Comparison of ENCODE assay signal across 1 cellular context in the genomic region with DNA sequence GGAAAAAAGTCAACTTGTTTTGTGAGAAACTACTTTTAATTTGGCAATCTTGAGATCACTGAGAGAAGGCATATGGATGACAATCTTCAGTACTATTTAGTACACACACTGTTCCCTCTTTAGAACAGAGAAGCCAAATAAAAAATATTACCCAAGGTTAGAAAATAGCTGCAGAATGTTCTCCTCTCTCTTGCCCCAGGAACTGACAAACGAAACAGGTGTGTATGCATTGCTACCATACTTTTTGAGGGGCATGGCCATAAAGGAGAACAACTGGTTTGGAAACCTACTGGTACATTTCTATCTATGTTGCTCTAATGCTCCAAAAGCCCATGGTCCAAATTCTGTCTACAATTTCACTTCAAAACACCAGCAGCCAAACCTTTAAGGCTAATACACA.
TF ChIP-seq lines count a peak whose summit lies in the region.

No MANE protein-coding gene starts in this region.

TF ChIP-seq in GM12878, 131 proteins besides CTCF, POLR2A, EP300 and RAD21:
- TF ChIP-seq, protein P1, sequence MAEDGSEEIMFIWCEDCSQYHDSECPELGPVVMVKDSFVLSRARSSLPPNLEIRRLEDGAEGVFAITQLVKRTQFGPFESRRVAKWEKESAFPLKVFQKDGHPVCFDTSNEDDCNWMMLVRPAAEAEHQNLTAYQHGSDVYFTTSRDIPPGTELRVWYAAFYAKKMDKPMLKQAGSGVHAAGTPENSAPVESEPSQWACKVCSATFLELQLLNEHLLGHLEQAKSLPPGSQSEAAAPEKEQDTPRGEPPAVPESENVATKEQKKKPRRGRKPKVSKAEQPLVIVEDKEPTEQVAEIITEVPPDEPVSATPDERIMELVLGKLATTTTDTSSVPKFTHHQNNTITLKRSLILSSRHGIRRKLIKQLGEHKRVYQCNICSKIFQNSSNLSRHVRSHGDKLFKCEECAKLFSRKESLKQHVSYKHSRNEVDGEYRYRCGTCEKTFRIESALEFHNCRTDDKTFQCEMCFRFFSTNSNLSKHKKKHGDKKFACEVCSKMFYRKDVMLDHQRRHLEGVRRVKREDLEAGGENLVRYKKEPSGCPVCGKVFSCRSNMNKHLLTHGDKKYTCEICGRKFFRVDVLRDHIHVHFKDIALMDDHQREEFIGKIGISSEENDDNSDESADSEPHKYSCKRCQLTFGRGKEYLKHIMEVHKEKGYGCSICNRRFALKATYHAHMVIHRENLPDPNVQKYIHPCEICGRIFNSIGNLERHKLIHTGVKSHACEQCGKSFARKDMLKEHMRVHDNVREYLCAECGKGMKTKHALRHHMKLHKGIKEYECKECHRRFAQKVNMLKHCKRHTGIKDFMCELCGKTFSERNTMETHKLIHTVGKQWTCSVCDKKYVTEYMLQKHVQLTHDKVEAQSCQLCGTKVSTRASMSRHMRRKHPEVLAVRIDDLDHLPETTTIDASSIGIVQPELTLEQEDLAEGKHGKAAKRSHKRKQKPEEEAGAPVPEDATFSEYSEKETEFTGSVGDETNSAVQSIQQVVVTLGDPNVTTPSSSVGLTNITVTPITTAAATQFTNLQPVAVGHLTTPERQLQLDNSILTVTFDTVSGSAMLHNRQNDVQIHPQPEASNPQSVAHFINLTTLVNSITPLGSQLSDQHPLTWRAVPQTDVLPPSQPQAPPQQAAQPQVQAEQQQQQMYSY (CRISPR knock-in tag; IDR thresholded peaks at IDR 0.05) = no peak
- TF ChIP-seq, protein P2, sequence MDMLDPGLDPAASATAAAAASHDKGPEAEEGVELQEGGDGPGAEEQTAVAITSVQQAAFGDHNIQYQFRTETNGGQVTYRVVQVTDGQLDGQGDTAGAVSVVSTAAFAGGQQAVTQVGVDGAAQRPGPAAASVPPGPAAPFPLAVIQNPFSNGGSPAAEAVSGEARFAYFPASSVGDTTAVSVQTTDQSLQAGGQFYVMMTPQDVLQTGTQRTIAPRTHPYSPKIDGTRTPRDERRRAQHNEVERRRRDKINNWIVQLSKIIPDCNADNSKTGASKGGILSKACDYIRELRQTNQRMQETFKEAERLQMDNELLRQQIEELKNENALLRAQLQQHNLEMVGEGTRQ (IDR thresholded peaks at IDR 0.05; ENCODE audit: borderline replicate concordance, low read depth, low read length) = no peak
- TF ChIP-seq TCF12 (IDR thresholded peaks at IDR 0.05; ENCODE audit: low read depth, low read length) (no peak), ZNF207 (IDR thresholded peaks at IDR 0.05; ENCODE audit: borderline replicate concordance) (no peak), ZNF384 (IDR thresholded peaks at IDR 0.05; ENCODE audit: borderline replicate concordance, low read depth, low read length) (no peak), ZNF24 (IDR thresholded peaks at IDR 0.05) (no peak), CEBPB (IDR thresholded peaks at IDR 0.05; ENCODE audit: borderline replicate concordance in 1 of 2, low read depth in 2 of 2, low read length in 2 of 2) (no peak)
- TF ChIP-seq, protein P3, sequence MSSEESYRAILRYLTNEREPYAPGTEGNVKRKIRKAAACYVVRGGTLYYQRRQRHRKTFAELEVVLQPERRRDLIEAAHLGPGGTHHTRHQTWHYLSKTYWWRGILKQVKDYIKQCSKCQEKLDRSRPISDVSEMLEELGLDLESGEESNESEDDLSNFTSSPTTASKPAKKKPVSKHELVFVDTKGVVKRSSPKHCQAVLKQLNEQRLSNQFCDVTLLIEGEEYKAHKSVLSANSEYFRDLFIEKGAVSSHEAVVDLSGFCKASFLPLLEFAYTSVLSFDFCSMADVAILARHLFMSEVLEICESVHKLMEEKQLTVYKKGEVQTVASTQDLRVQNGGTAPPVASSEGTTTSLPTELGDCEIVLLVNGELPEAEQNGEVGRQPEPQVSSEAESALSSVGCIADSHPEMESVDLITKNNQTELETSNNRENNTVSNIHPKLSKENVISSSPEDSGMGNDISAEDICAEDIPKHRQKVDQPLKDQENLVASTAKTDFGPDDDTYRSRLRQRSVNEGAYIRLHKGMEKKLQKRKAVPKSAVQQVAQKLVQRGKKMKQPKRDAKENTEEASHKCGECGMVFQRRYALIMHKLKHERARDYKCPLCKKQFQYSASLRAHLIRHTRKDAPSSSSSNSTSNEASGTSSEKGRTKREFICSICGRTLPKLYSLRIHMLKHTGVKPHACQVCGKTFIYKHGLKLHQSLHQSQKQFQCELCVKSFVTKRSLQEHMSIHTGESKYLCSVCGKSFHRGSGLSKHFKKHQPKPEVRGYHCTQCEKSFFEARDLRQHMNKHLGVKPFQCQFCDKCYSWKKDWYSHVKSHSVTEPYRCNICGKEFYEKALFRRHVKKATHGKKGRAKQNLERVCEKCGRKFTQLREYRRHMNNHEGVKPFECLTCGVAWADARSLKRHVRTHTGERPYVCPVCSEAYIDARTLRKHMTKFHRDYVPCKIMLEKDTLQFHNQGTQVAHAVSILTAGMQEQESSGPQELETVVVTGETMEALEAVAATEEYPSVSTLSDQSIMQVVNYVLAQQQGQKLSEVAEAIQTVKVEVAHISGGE (CRISPR knock-in tag; IDR thresholded peaks at IDR 0.05) = no peak
- TF ChIP-seq, protein P4, sequence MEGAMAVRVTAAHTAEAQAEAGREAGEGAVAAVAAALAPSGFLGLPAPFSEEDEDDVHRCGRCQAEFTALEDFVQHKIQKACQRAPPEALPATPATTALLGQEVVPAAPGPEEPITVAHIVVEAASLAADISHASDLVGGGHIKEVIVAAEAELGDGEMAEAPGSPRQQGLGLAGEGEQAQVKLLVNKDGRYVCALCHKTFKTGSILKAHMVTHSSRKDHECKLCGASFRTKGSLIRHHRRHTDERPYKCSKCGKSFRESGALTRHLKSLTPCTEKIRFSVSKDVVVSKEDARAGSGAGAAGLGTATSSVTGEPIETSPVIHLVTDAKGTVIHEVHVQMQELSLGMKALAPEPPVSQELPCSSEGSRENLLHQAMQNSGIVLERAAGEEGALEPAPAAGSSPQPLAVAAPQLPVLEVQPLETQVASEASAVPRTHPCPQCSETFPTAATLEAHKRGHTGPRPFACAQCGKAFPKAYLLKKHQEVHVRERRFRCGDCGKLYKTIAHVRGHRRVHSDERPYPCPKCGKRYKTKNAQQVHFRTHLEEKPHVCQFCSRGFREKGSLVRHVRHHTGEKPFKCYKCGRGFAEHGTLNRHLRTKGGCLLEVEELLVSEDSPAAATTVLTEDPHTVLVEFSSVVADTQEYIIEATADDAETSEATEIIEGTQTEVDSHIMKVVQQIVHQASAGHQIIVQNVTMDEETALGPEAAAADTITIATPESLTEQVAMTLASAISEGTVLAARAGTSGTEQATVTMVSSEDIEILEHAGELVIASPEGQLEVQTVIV (IDR thresholded peaks at IDR 0.05; ENCODE audit: borderline replicate concordance, partially characterized antibody) = no peak
